ENCODE assay signal across 16 cellular contexts in the genomic region with DNA sequence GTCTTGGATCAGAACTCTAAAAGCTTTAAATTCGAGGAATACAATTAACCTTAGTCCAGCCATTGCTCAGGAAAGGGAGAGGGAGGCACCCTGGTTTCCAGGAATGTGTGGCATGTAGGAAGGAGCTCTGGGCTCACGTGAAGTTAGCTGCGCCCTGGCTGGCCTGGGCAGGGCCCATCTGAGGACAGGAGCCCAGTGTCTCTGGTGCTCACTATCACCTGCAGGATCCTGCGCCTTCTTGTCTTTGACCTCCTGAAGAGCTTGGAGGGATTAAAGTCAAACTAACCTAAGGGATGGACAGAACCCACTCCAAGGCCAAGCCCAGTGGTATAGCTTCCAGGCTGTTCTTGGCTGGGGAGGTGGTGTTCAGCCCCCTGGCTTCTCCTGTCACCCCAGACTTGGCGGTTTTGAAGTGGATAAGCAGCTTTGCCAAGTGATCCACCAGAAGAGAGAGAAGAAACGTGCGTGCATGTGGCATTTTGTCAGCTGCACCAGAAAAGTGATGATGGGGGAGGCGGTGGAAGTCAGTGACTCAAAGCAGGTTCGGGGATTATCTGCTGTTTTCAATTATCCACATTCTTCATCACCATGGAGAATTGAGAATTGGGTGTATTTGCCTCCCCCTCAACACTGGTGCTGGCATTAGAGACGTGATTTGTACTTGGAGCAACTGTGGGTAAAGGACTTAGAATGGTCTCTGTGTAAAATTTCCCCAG. TPM values are rescaled to one million over a fixed set of nuclear protein-coding genes. Genes with fewer than 3 reads are reported as not detected.
DNase-seq lines count a peak whose midpoint lies in the region; ATAC-seq, FAIRE-seq and TF ChIP-seq lines count a peak whose summit lies in the region.
"Had no signal": no experiment of that assay in that cellular context is flagged by ENCODE, and none has a peak within 500 bp of the region (broad histone marks: within the 10 kb centered on the region; RNA-seq: fewer than 3 reads in every experiment).

No MANE protein-coding gene starts in this region.

- no TSS peak for BruUV-seq in HepG2 (replicated peaks; lab: Mats Ljungman, UMichigan)

- no peaks in the 10 kb centered on the region for H3K9me3 Mint-ChIP-seq in activated T-helper 2 cell treated with anti-CD3 and anti-CD28 coated beads, Interferon-gamma antibody, Interleukin-2, Interleukin-4, amounts not matched to agents 10 μg/mL and 5 μg/mL and 100 μg/mL, durations not matched to agents 14 hours and 24 hours and 36 hours

- TF ChIP-seq CTCF in HepG2 (CRISPR knock-in tag; IDR thresholded peaks at IDR 0.05): no peak
- no peak for TF ChIP-seq CTCF in right lobe of liver (IDR thresholded peaks at IDR 0.05)
- no peak for TF ChIP-seq CTCF in gastrocnemius medialis (IDR thresholded peaks at IDR 0.05 in 4 of 5, conservative IDR thresholded peaks at IDR 0.05 in 1 of 5)

- peaks cover 44% of the 10 kb centered on the region for H3K4me1 ChIP-seq in HepG2 (ENCODE audit: insufficient read depth, low read length)
- peaks cover 0 to 14% (median 8%) of the 10 kb centered on the region in 4 donors for H3K4me1 ChIP-seq in right lobe of liver
- peaks cover 3 to 4% of the 10 kb centered on the region in 2 donors for H3K4me1 ChIP-seq in gastrocnemius medialis

- no peaks in the 10 kb centered on the region for H3K79me2 ChIP-seq in HepG2 (ENCODE audit: insufficient read depth, low read length)

- TF ChIP-seq EP300 in HepG2 (IDR thresholded peaks at IDR 0.05; ENCODE audit: low read depth in 2 of 2, low read length in 2 of 2): no peak
- TF ChIP-seq EP300 in HepG2 (CRISPR knock-in tag; IDR thresholded peaks at IDR 0.05; ENCODE audit: borderline replicate concordance): no peak

- in situ Hi-C loops in HepG2 (cut with HindIII; ENCODE audit: extremely low pct_ligation_motif_present, low pct_unique_long_range_greater_than_20kb): no loop called here
- in situ Hi-C loops in gastrocnemius medialis (cut with MboI; ENCODE audit: low sequenced_read_pairs in 4 of 4): loop anchor here (5.0 to 10.0 kb wide), 3 partner anchors 215 to 317 kb away; a partner anchor contains a TSS

- TF ChIP-seq RAD21 in HepG2 (CRISPR knock-in tag; IDR thresholded peaks at IDR 0.05): no peak

- no peak overlapping the region for H3K27ac Mint-ChIP-seq in activated T-helper 2 cell treated with anti-CD3 and anti-CD28 coated beads, Interferon-gamma antibody, Interleukin-2, Interleukin-4, amounts not matched to agents 10 μg/mL and 5 μg/mL and 100 μg/mL, durations not matched to agents 14 hours and 24 hours and 36 hours

- H3K36me3 ChIP-seq in HepG2 (replicated peaks in 1 of 2; ENCODE audit: control insufficient read depth in 1 of 2, insufficient read depth in 2 of 2, low read length in 2 of 2) (no peaks in the 10 kb centered on the region), right lobe of liver (no peaks in the 10 kb centered on the region), gastrocnemius medialis (no peaks in the 10 kb centered on the region)
- H3K36me3 ChIP-seq: BLaER1 had no signal

- H3K9ac ChIP-seq in HepG2 (ENCODE audit: insufficient read depth, low read depth, low read length): no peak overlapping the region

- intact Hi-C loops in HepG2 (cut with micrococcal nuclease; ENCODE audit: unreplicated experiment): no loop called here
- intact Hi-C loops in right lobe of liver (cut with DNase I): loop anchor here in 1 of 2 donors (5.0 to 10.0 kb wide), 2 partner anchors 215 to 317 kb away; a partner anchor contains a TSS
- intact Hi-C loops in activated T-helper 2 cell treated with anti-CD3 and anti-CD28 coated beads, Interferon-gamma antibody, Interleukin-2, Interleukin-4, amounts not matched to agents 10 μg/mL and 5 μg/mL and 100 μg/mL, durations not matched to agents 14 hours and 24 hours and 36 hours (cut with micrococcal nuclease): no loop called here
- intact Hi-C loops in gastrocnemius medialis (cut with DNase I; ENCODE audit: low total_unique reads): no loop called here

- no peak overlapping the region for H2AFZ ChIP-seq in HepG2 (ENCODE audit: low read length)
- H2AFZ ChIP-seq: PC-9 had no signal

- no peak for FAIRE-seq in HepG2 (lab: Jason Lieb, UNC)

- no peak overlapping the region for H3K4me3 ChIP-seq in HepG2 (replicated peaks in 1 of 3; ENCODE audit: insufficient read depth in 1 of 3, low read depth in 2 of 3, low read length in 3 of 3)
- no peak overlapping the region for H3K4me3 ChIP-seq in right lobe of liver
- no peak overlapping the region for H3K4me3 ChIP-seq in gastrocnemius medialis
- H3K4me3 ChIP-seq: BLaER1, PC-9 had no signal

- no peak for DNase-seq in HepG2 (ENCODE audit: low spot score)
- DNase-seq in right lobe of liver: no peak
- DNase-seq in NCI-H226: peak; percentile 27
- DNase-seq in kidney tubule cell (ENCODE audit: low spot score): peak; percentile 43
- no peak for DNase-seq in NCI-H446 treated with DMSO at 0.1 percent for 48 hours (lab: John Stamatoyannopoulos, UW)
- no peak for DNase-seq in activated T-helper 2 cell treated with anti-CD3 and anti-CD28 coated beads, Interferon-gamma antibody, Interleukin-2, Interleukin-4, amounts not matched to agents 10 μg/mL and 5 μg/mL and 100 μg/mL, durations not matched to agents 14 hours and 24 hours and 36 hours (ENCODE audit: low spot score)
- no peak for DNase-seq in gastrocnemius medialis
- no peak for DNase-seq in NCI-H774 (lab: John Stamatoyannopoulos, UW)
- DNase-seq: NCI-H1092, NCI-H1694, NCI-H2107, NCI-H345, NCI-H69 had no signal

- H3K27ac ChIP-seq in HepG2 (ENCODE audit: extremely low read length, insufficient read depth, low read length) (no peak overlapping the region), right lobe of liver (no peak overlapping the region), gastrocnemius medialis (no peak overlapping the region)
- H3K27ac ChIP-seq: BLaER1, PC-9 had no signal

- CTCF ChIA-PET in HepG2 (lab: Yijun Ruan, JAX; ENCODE audit: low intra/inter-chr PET ratio, low total read pairs): no interaction called here

- ATAC-seq in HepG2 (no peak), right lobe of liver (no peak), gastrocnemius medialis (no peak)

- no peaks in the 10 kb centered on the region for H3K9me3 ChIP-seq in HepG2 (ENCODE audit: low read length)
- no peaks in the 10 kb centered on the region for H3K9me3 ChIP-seq in right lobe of liver
- no peaks in the 10 kb centered on the region for H3K9me3 ChIP-seq in gastrocnemius medialis
- H3K9me3 ChIP-seq: BLaER1 had no signal

- no peaks in the 10 kb centered on the region for H3K27me3 Mint-ChIP-seq in activated T-helper 2 cell treated with anti-CD3 and anti-CD28 coated beads, Interferon-gamma antibody, Interleukin-2, Interleukin-4, amounts not matched to agents 10 μg/mL and 5 μg/mL and 100 μg/mL, durations not matched to agents 14 hours and 24 hours and 36 hours (ENCODE audit: low read depth)

- H3K4me3 Mint-ChIP-seq in activated T-helper 2 cell treated with anti-CD3 and anti-CD28 coated beads, Interferon-gamma antibody, Interleukin-2, Interleukin-4, amounts not matched to agents 10 μg/mL and 5 μg/mL and 100 μg/mL, durations not matched to agents 14 hours and 24 hours and 36 hours (ENCODE audit: low read depth): no peak overlapping the region

- no peaks in the 10 kb centered on the region for H4K20me1 ChIP-seq in HepG2 (ENCODE audit: insufficient read depth, low read length)
- H4K20me1 ChIP-seq: BLaER1 had no signal

- WGBS in HepG2 (ENCODE audit: low lambda C conversion rate): 24% methylated on average over 7 of the region's 10 CpGs
- WGBS in right lobe of liver (ENCODE audit: insufficient coverage, low coverage, low lambda C conversion rate, missing lambda C conversion rate): 73% methylated on average over 5 of the region's 10 CpGs

- POLR2A ChIA-PET in HepG2 (lab: Yijun Ruan, JAX): interaction anchor here (1.5 kb wide), 1 partner anchor 54 kb away, joined by 3 read pairs; a partner anchor contains a TSS

- no peak for TF ChIP-seq POLR2A in HepG2 (IDR thresholded peaks at IDR 0.05; ENCODE audit: insufficient read depth in 1 of 2, low read depth in 2 of 2, low read length in 2 of 2)
- no peak for TF ChIP-seq POLR2A in right lobe of liver (IDR thresholded peaks at IDR 0.05)
- no peak for TF ChIP-seq POLR2A in gastrocnemius medialis (IDR thresholded peaks at IDR 0.05)

- H3K27me3 ChIP-seq in HepG2 (ENCODE audit: control insufficient read depth in 1 of 2, insufficient read depth in 2 of 2, low read length in 2 of 2): peaks cover 2 to 30% of the 10 kb centered on the region in 2 experiments; a peak in 4 of 5 replicates
- no peaks in the 10 kb centered on the region for H3K27me3 ChIP-seq in right lobe of liver
- H3K27me3 ChIP-seq in gastrocnemius medialis: no peaks in the 10 kb centered on the region
- H3K27me3 ChIP-seq: BLaER1 had no signal

- H3K4me1 Mint-ChIP-seq in activated T-helper 2 cell treated with anti-CD3 and anti-CD28 coated beads, Interferon-gamma antibody, Interleukin-2, Interleukin-4, amounts not matched to agents 10 μg/mL and 5 μg/mL and 100 μg/mL, durations not matched to agents 14 hours and 24 hours and 36 hours (ENCODE audit: low read depth): peaks cover 21% of the 10 kb centered on the region

- H3K36me3 Mint-ChIP-seq in activated T-helper 2 cell treated with anti-CD3 and anti-CD28 coated beads, Interferon-gamma antibody, Interleukin-2, Interleukin-4, amounts not matched to agents 10 μg/mL and 5 μg/mL and 100 μg/mL, durations not matched to agents 14 hours and 24 hours and 36 hours (ENCODE audit: low read depth): no peaks in the 10 kb centered on the region

- H3K4me2 ChIP-seq in HepG2 (ENCODE audit: low read depth, low read length): no peak overlapping the region
- H3K4me2 ChIP-seq: BLaER1, PC-9 had no signal

RNA-seq across cellular contexts. Expression of a gene that starts 11.9 kb away (rescaled TPM):
- total RNA-seq in HepG2 (2016; rRNA removed; fragmentation: Illumina TruSeq; extraction: Trizol) (not detected in 2 replicates), right lobe of liver (under 1 TPM; 0.15 to 0.64 (median 0.32) TPM), gastrocnemius medialis (10 to 100 TPM in 3 of 4 donors, 1 to 10 TPM in 1; 5.0 to 30.0 (median 20.8) TPM)
- not detected in 2 replicates for total RNA-seq in HepG2 (2016; cell fraction: cytosol; rRNA removed; fragmentation: Illumina TruSeq; extraction: Trizol; ENCODE audit: low read depth)
- not detected in 2 replicates for total RNA-seq in HepG2 (2016; cell fraction: insoluble cytoplasmic fraction; rRNA removed; fragmentation: Illumina TruSeq; extraction: Trizol)
- total RNA-seq in HepG2 (2016; cell fraction: membrane; rRNA removed; fragmentation: Illumina TruSeq; extraction: Trizol): not detected in 2 replicates
- not detected in 2 replicates for total RNA-seq in HepG2 (2016; cell fraction: nucleus; rRNA removed; fragmentation: Illumina TruSeq; extraction: Trizol)
- polyA plus RNA-seq in HepG2 (2011; rRNA removed): 0.01 TPM in 1 of 2 replicates, not detected in the other
- 0.04 TPM in 1 of 2 replicates, not detected in the other for polyA plus RNA-seq in HepG2 (2011; cell fraction: cytosol; rRNA removed)
- polyA plus RNA-seq in HepG2 (2011; cell fraction: nucleus; rRNA removed): 0.03 TPM in 1 of 2 replicates, not detected in the other
- not detected in 2 replicates for polyA plus RNA-seq in HepG2 (2012)
- not detected in 2 replicates for polyA plus RNA-seq in HepG2 (2016; cell fraction: cytosol; fragmentation: Illumina TruSeq; extraction: Trizol; ENCODE audit: low read depth)
- not detected in 2 replicates for polyA plus RNA-seq in HepG2 (2016; cell fraction: insoluble cytoplasmic fraction; fragmentation: Illumina TruSeq; extraction: Trizol; ENCODE audit: low read depth)
- polyA plus RNA-seq in HepG2 (2016; cell fraction: membrane; fragmentation: Illumina TruSeq; extraction: Trizol; ENCODE audit: low read depth): not detected in 2 replicates
- not detected in 2 replicates for polyA plus RNA-seq in HepG2 (2016; cell fraction: nucleus; fragmentation: Illumina TruSeq; extraction: Trizol; ENCODE audit: insufficient read depth, low read depth)
- polyA minus RNA-seq in HepG2 (2011; rRNA and poly(A)+ RNA removed; ENCODE audit: low replicate concordance): not detected in 2 replicates
- polyA minus RNA-seq in HepG2 (2011; cell fraction: cytosol; rRNA and poly(A)+ RNA removed): not detected in 2 replicates
- polyA minus RNA-seq in HepG2 (2011; cell fraction: nucleus; rRNA and poly(A)+ RNA removed): not detected in 2 replicates
- total RNA-seq in activated T-helper 2 cell treated with anti-CD3 and anti-CD28 coated beads, Interferon-gamma antibody, Interleukin-2, Interleukin-4, amounts not matched to agents 10 μg/mL and 5 μg/mL and 100 μg/mL, durations not matched to agents 14 hours and 24 hours and 36 hours: 0.39 and 0.91 TPM in 2 replicates
- total RNA-seq: HT-29 had no signal

RNA-seq across cellular contexts. Expression of a gene that starts 54.5 kb away (rescaled TPM):
- total RNA-seq in HepG2 (2016; rRNA removed; fragmentation: Illumina TruSeq; extraction: Trizol) (3.9 and 7.5 TPM in 2 replicates), right lobe of liver (10 to 100 TPM; 16.9 to 34.5 (median 29.2) TPM), gastrocnemius medialis (1 to 10 TPM; 4.6 to 7.6 (median 6.1) TPM)
- total RNA-seq in HepG2 (2016; cell fraction: cytosol; rRNA removed; fragmentation: Illumina TruSeq; extraction: Trizol; ENCODE audit: low read depth): 2.0 TPM in 2 replicates
- total RNA-seq in HepG2 (2016; cell fraction: insoluble cytoplasmic fraction; rRNA removed; fragmentation: Illumina TruSeq; extraction: Trizol): 4.1 and 6.4 TPM in 2 replicates
- total RNA-seq in HepG2 (2016; cell fraction: membrane; rRNA removed; fragmentation: Illumina TruSeq; extraction: Trizol): 4.3 and 4.8 TPM in 2 replicates
- 3.2 and 3.7 TPM in 2 replicates for total RNA-seq in HepG2 (2016; cell fraction: nucleus; rRNA removed; fragmentation: Illumina TruSeq; extraction: Trizol)
- polyA plus RNA-seq in HepG2 (2011; rRNA removed): 12.6 and 17.4 TPM in 2 replicates
- 19.0 and 20.6 TPM in 2 replicates for polyA plus RNA-seq in HepG2 (2011; cell fraction: cytosol; rRNA removed)
- 3.9 and 6.7 TPM in 2 replicates for polyA plus RNA-seq in HepG2 (2011; cell fraction: nucleus; rRNA removed)
- 15.0 and 16.3 TPM in 2 replicates for polyA plus RNA-seq in HepG2 (2012)
- 8.8 and 9.3 TPM in 2 replicates for polyA plus RNA-seq in HepG2 (2016; cell fraction: cytosol; fragmentation: Illumina TruSeq; extraction: Trizol; ENCODE audit: low read depth)
- polyA plus RNA-seq in HepG2 (2016; cell fraction: insoluble cytoplasmic fraction; fragmentation: Illumina TruSeq; extraction: Trizol; ENCODE audit: low read depth): 20.0 and 21.9 TPM in 2 replicates
- polyA plus RNA-seq in HepG2 (2016; cell fraction: membrane; fragmentation: Illumina TruSeq; extraction: Trizol; ENCODE audit: low read depth): 12.0 and 14.8 TPM in 2 replicates
- polyA plus RNA-seq in HepG2 (2016; cell fraction: nucleus; fragmentation: Illumina TruSeq; extraction: Trizol; ENCODE audit: insufficient read depth, low read depth): 10.8 and 11.8 TPM in 2 replicates
- polyA minus RNA-seq in HepG2 (2011; rRNA and poly(A)+ RNA removed; ENCODE audit: low replicate concordance): 8.2 and 17.7 TPM in 2 replicates
- polyA minus RNA-seq in HepG2 (2011; cell fraction: cytosol; rRNA and poly(A)+ RNA removed): 4.5 and 7.3 TPM in 2 replicates
- 2.1 and 4.5 TPM in 2 replicates for polyA minus RNA-seq in HepG2 (2011; cell fraction: nucleus; rRNA and poly(A)+ RNA removed)
- total RNA-seq in activated T-helper 2 cell treated with anti-CD3 and anti-CD28 coated beads, Interferon-gamma antibody, Interleukin-2, Interleukin-4, amounts not matched to agents 10 μg/mL and 5 μg/mL and 100 μg/mL, durations not matched to agents 14 hours and 24 hours and 36 hours: 44.7 and 44.8 TPM in 2 replicates

Comparison
In these comparisons a context has a peak if more than half of its experiments do, and no peak if none do; other contexts are left out.
1. DNase-seq: peak in NCI-H226 (single experiment) and kidney tubule cell (single experiment); none in HepG2 (single experiment), right lobe of liver (0 of 3), NCI-H446 treated with DMSO at 0.1 percent for 48 hours (single experiment), activated T-helper 2 cell treated with anti-CD3 and anti-CD28 coated beads, Interferon-gamma antibody, Interleukin-2, Interleukin-4, amounts not matched to agents 10 μg/mL and 5 μg/mL and 100 μg/mL, durations not matched to agents 14 hours and 24 hours and 36 hours (single experiment), gastrocnemius medialis (0 of 2) and NCI-H774 (single experiment).